In genomic region chr5:172985596-172985995, GRCh38 we compare ENCODE assay signal across 1 cellular context.
TF ChIP-seq lines count a peak whose summit lies in the region.

No MANE protein-coding gene starts in this region.

TF ChIP-seq in A549, 52 proteins besides CTCF, POLR2A, EP300 and RAD21 (continued from another document):
- TF ChIP-seq REST (IDR thresholded peaks at IDR 0.05) (no peak), FOSL2 (IDR thresholded peaks at IDR 0.05) (no peak), FOSL2 (CRISPR knock-in tag; IDR thresholded peaks at IDR 0.05) (no peak), TFCP2L1 (CRISPR knock-in tag; IDR thresholded peaks at IDR 0.05) (no peak), MAFK (IDR thresholded peaks at IDR 0.05; ENCODE audit: partially characterized antibody) (no peak)
TF ChIP-seq in A549: peak in this region for 0.
